1 cellular context compared by ENCODE assay signal in the genomic region with DNA sequence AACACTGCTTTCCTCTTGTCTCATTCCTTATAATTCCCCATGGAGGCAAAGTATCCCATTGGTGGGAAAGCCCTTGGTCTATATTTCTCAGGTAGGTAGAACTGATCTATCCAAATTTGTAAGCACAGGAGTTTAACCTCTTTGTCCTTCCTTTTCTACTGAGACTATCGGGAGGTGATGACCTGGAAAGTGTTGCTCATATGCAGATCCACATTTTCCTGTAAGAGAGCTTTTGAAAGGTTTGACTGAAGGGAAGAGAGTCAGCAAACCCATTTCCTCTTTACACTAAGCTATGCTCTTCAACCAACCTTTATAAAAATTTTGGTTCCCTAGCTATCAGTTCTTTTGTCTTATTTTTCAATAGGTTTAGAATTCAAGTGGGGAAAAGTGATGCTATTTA.
TF ChIP-seq lines count a peak whose summit lies in the region.

No MANE protein-coding gene starts in this region.

TF ChIP-seq in endothelial cell of umbilical vein, 7 proteins besides CTCF, POLR2A, EP300 and RAD21:
- TF ChIP-seq GATA2 (IDR thresholded peaks at IDR 0.05; ENCODE audit: insufficient read depth, insufficient read length, low read depth, low read length) (no peak), EZH2 (IDR thresholded peaks at IDR 0.05; ENCODE audit: borderline replicate concordance, low read depth, low read length, severe bottlenecking) (no peak), MYC (IDR thresholded peaks at IDR 0.05; ENCODE audit: low read depth, low read length) (no peak), FOS (IDR thresholded peaks at IDR 0.05; ENCODE audit: borderline replicate concordance, insufficient read depth, low read length) (peak; percentile 38), MAX (IDR thresholded peaks at IDR 0.05; ENCODE audit: insufficient read depth, insufficient read length) (no peak), POLR2AphosphoS5 (IDR thresholded peaks at IDR 0.05; ENCODE audit: insufficient read depth, low read depth, low read length) (no peak), JUN (IDR thresholded peaks at IDR 0.05; ENCODE audit: borderline replicate concordance, insufficient read depth, insufficient read length, low read depth) (no peak)
